ENCODE assay signal across 27 cellular contexts in the genomic region with DNA sequence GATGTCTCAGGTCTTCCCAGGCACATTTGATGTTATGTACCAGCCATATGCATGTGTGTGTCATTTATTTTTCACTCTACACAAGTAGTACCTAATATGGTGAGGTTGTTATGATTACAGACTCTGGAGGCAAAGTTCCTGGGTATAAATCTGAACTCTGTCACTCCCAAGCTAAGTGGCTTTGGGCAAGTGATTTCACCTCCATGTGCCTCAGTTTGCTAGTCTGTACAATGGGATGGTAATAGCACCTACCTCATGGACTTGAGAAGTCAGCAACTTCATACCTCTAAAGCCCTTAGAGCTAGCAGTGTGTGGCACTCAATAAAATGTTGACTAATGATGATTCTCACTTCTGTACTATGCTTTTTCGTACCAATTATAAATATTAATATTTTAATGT. TPM values are rescaled to one million over a fixed set of nuclear protein-coding genes. Genes with fewer than 3 reads are reported as not detected.
A peak's percentile ranks its signal among the peaks of the same experiment; 100 is the strongest.
DNase-seq lines count a peak whose midpoint lies in the region; ATAC-seq, FAIRE-seq and TF ChIP-seq lines count a peak whose summit lies in the region.
"Had no signal": no experiment of that assay in that cellular context is flagged by ENCODE, and none has a peak within 500 bp of the region (broad histone marks: within the 10 kb centered on the region; RNA-seq: fewer than 3 reads in every experiment).

No MANE protein-coding gene starts in this region.

- intact Hi-C loops in mammary epithelial cell (cut with micrococcal nuclease), result loop anchor here (10.0 kb wide), 1 partner anchor 337 kb away; no protein-coding TSS in a partner anchor
- intact Hi-C loops in breast epithelium (cut with DNase I; ENCODE audit: low total_unique reads), result loop anchor here (10.0 kb wide), 1 partner anchor 87 kb away; no protein-coding TSS in a partner anchor
- intact Hi-C loops in K562 (cut with micrococcal nuclease), result loop anchor here (2.0 kb wide), 1 partner anchor 33 kb away; no protein-coding TSS in a partner anchor

- POLR2A ChIA-PET in A549 (lab: Yijun Ruan, JAX) (interaction anchor here (1.2 kb wide), 1 partner anchor 27 kb away, joined by 5 read pairs; no protein-coding TSS in a partner anchor), K562 (lab: Yijun Ruan, JAX) (no interaction called here)

- H3K4me3 ChIP-seq in mammary epithelial cell (replicated peaks in 1 of 3; ENCODE audit: insufficient read depth in 1 of 3, low read depth in 2 of 3, low read length in 3 of 3), result no peak overlapping the region
- no peak overlapping the region for H3K4me3 ChIP-seq in breast epithelium
- no peak overlapping the region for H3K4me3 ChIP-seq in A549
- no peak overlapping the region for H3K4me3 ChIP-seq in K562
- H3K4me3 ChIP-seq: BLaER1, GM12878 had no signal

- H3K79me2 ChIP-seq in mammary epithelial cell (ENCODE audit: insufficient read depth, low read length), result no peaks in the 10 kb centered on the region
- no peaks in the 10 kb centered on the region for H3K79me2 ChIP-seq in K562 (ENCODE audit: control insufficient read depth, insufficient read depth, low read length)

- in situ Hi-C loops in mammary epithelial cell (cut with MboI; ENCODE audit: low sequenced_read_pairs in 2 of 2) (loop anchor here (5.0 to 25.0 kb wide), 3 partner anchors 89 to 427 kb away; a partner anchor contains a TSS), K562 (cut with MboI) (loop anchor here (5.0 to 25.0 kb wide), 3 partner anchors 89 to 419 kb away; a partner anchor contains a TSS)

- H3K4me1 ChIP-seq in mammary epithelial cell (ENCODE audit: insufficient read depth, low read length) (no peaks in the 10 kb centered on the region), breast epithelium (no peaks in the 10 kb centered on the region), A549 (0 out of 3 replicates have a peak, but pooled peaks cover 4% of the 10 kb centered on the region), K562 (replicated peaks in 1 of 2; ENCODE audit: control insufficient read depth in 2 of 2, insufficient read depth in 2 of 2, low read length in 2 of 2) (peaks cover 6 to 33% of the 10 kb centered on the region in 2 experiments; a peak in 4 of 5 replicates)
- H3K4me1 ChIP-seq: BE2C had no signal

- H3K9ac ChIP-seq in mammary epithelial cell (ENCODE audit: insufficient read depth, low read length), result no peak overlapping the region
- H3K9ac ChIP-seq in K562 (ENCODE audit: insufficient read depth in 1 of 2, low read depth in 2 of 2, low read length in 2 of 2), result no peak overlapping the region
- H3K9ac ChIP-seq: BLaER1 had no signal

- no peak overlapping the region for H3K27ac ChIP-seq in mammary epithelial cell (ENCODE audit: insufficient read depth, low read depth, low read length)
- H3K27ac ChIP-seq in breast epithelium, result no peak overlapping the region
- no peak overlapping the region for H3K27ac ChIP-seq in A549
- no peak overlapping the region for H3K27ac ChIP-seq in K562 (ENCODE audit: extremely low read depth, low read depth, low read length)
- no peak overlapping the region for H3K27ac ChIP-seq in caudate nucleus (ENCODE audit: low read depth, low read length)
- H3K27ac ChIP-seq: 22Rv1, BLaER1 had no signal

- DNase-seq in mammary epithelial cell, result no peak
- DNase-seq in breast epithelium (ENCODE audit: low spot score in 2 of 2), result no peak
- DNase-seq in A549 (ENCODE audit: low read depth in 1 of 2, low spot score in 1 of 2), result no peak
- no peak for DNase-seq in K562 (ENCODE audit: extremely low read depth in 1 of 4, low spot score in 3 of 4)
- no peak for DNase-seq in caudate nucleus (lab: John Stamatoyannopoulos, UW)
- DNase-seq: ACHN; BE2C; C1 segment of cervical spinal cord; CD4-positive, alpha-beta memory T cell; CD4-positive, CD25-positive, alpha-beta regulatory T cell; CD8-positive, alpha-beta memory T cell; COR-L47; DMS 273 treated with DMSO at 0.1 percent for 48 hours; DMS153; DMS53; DMS79; DND-41; EL; GDM1 had no signal

- H4K20me1 ChIP-seq in mammary epithelial cell (ENCODE audit: insufficient read depth, low read length) (no peaks in the 10 kb centered on the region), K562 (replicated peaks; ENCODE audit: control insufficient read depth, insufficient read depth, low read length) (no peaks in the 10 kb centered on the region)
- H4K20me1 ChIP-seq: BLaER1 had no signal

- TF ChIP-seq POLR2A in breast epithelium (IDR thresholded peaks at IDR 0.05), result no peak
- TF ChIP-seq POLR2A in A549 (IDR thresholded peaks at IDR 0.05; ENCODE audit: low read length), result no peak
- TF ChIP-seq POLR2A in K562 (conservative IDR thresholded peaks at IDR 0.05), result no peak

- dilution Hi-C loops in mammary epithelial cell (cut with HindIII; ENCODE audit: low sequenced_read_pairs), result no loop called here

- H3K27me3 ChIP-seq in mammary epithelial cell (ENCODE audit: insufficient read depth, low read length) (no peaks in the 10 kb centered on the region), breast epithelium (no peaks in the 10 kb centered on the region), K562 (ENCODE audit: control insufficient read depth in 2 of 2, insufficient read depth in 2 of 2, low read length in 2 of 2) (no peaks in the 10 kb centered on the region)
- H3K27me3 ChIP-seq: BE2C, BLaER1 had no signal

- H3K4me2 ChIP-seq in mammary epithelial cell (ENCODE audit: insufficient read depth, low read depth, low read length) (no peak overlapping the region), A549 (no peak overlapping the region), K562 (ENCODE audit: insufficient read depth, low read length) (no peak overlapping the region)
- H3K4me2 ChIP-seq: BLaER1 had no signal

- TSS peak; percentile 25 for BruUV-seq in mammary epithelial cell (replicated peaks; lab: Mats Ljungman, UMichigan)
- no TSS peak for BruUV-seq in K562 (replicated peaks; lab: Mats Ljungman, UMichigan)

- CTCF ChIA-PET in mammary epithelial cell (lab: Charles Lee; ENCODE audit: low non-redundant PET) (no interaction called here), A549 (lab: Yijun Ruan, JAX) (interaction anchor here (1.0 to 20.5 kb wide), 9 partner anchors 12 to 429 kb away, joined by 3 to 1052 read pairs (median 8); a partner anchor contains a TSS), K562 (lab: Yijun Ruan, JAX; ENCODE audit: low intra/inter-chr PET ratio) (no interaction called here)

- ATAC-seq in A549, result no peak
- no peak for ATAC-seq in K562
- no peak for ATAC-seq in GM21619 (IDR thresholded peaks at IDR 0.05; ENCODE audit: unreplicated experiment)
- ATAC-seq: GM12878 had no signal

- FAIRE-seq in A549 (lab: Jason Lieb, UNC), result peak; percentile 96
- FAIRE-seq in K562 (lab: Jason Lieb, UNC), result no peak
- FAIRE-seq: GM12878, GM12892, GM18507 had no signal

- TF ChIP-seq RAD21 in A549 (conservative IDR thresholded peaks at IDR 0.05 in 1 of 2, IDR thresholded peaks at IDR 0.05 in 1 of 2), result no peak
- TF ChIP-seq RAD21 in K562 (CRISPR knock-in tag; conservative IDR thresholded peaks at IDR 0.05 in 1 of 2, IDR thresholded peaks at IDR 0.05 in 1 of 2), result no peak

- TF ChIP-seq EP300 in A549 (IDR thresholded peaks at IDR 0.05) (no peak), K562 (IDR thresholded peaks at IDR 0.05; ENCODE audit: low read length) (no peak)

- TF ChIP-seq CTCF in mammary epithelial cell (conservative IDR thresholded peaks at IDR 0.05 in 1 of 2, IDR thresholded peaks at IDR 0.05 in 1 of 2; ENCODE audit: extremely low read depth in 1 of 2, insufficient read depth in 1 of 2, low read depth in 1 of 2, low read length in 2 of 2), result no peak
- TF ChIP-seq CTCF in breast epithelium (IDR thresholded peaks at IDR 0.05), result no peak
- TF ChIP-seq CTCF in A549 (IDR thresholded peaks at IDR 0.05), result no peak
- no peak for TF ChIP-seq CTCF in K562 (IDR thresholded peaks at IDR 0.05 in 2 of 3, conservative IDR thresholded peaks at IDR 0.05 in 1 of 3; ENCODE audit: insufficient read depth in 2 of 3, low read depth in 1 of 3, low read length in 3 of 3)

- H2AFZ ChIP-seq in mammary epithelial cell (ENCODE audit: low read depth, low read length), result no peak overlapping the region
- H2AFZ ChIP-seq in K562 (ENCODE audit: low read depth, low read length), result no peak overlapping the region

- H3K9me3 ChIP-seq in mammary epithelial cell (replicated peaks; ENCODE audit: insufficient read depth, low read length) (no peaks in the 10 kb centered on the region), breast epithelium (no peaks in the 10 kb centered on the region), A549 (no peaks in the 10 kb centered on the region), K562 (replicated peaks; ENCODE audit: control insufficient read depth, insufficient read depth, low read depth, low read length) (no peaks in the 10 kb centered on the region)
- H3K9me3 ChIP-seq: BE2C, BLaER1 had no signal

- 100% methylated on average over 1 of the region's 1 CpG for WGBS in mammary epithelial cell (ENCODE audit: low coverage, missing lambda C conversion rate)
- WGBS in A549 (ENCODE audit: missing lambda C conversion rate), result 64% methylated on average over 1 of the region's 1 CpG
- 68% methylated on average over 1 of the region's 1 CpG for WGBS in K562 (ENCODE audit: insufficient coverage, low coverage, missing lambda C conversion rate)

- H3K36me3 ChIP-seq in mammary epithelial cell (ENCODE audit: insufficient read depth, low read length), result peaks cover 16% of the 10 kb centered on the region
- H3K36me3 ChIP-seq in breast epithelium, result no peaks in the 10 kb centered on the region
- H3K36me3 ChIP-seq in K562 (ENCODE audit: control insufficient read depth, insufficient read depth, low read length), result no peaks in the 10 kb centered on the region
- H3K36me3 ChIP-seq: BE2C had no signal

- no peaks in the 10 kb centered on the region for H3K9me1 ChIP-seq in K562 (ENCODE audit: control insufficient read depth, insufficient read depth, low read length)

RNA-seq across cellular contexts. Expression of a gene that starts 3.9 kb away (rescaled TPM):
- 1 to 10 TPM in 1 of 2 donors, under 1 TPM in 1; 0.83 to 2.8 TPM for total RNA-seq in mammary epithelial cell
- polyA plus RNA-seq in mammary epithelial cell, result 0.96 TPM
- polyA minus RNA-seq in mammary epithelial cell, result not detected
- 1 to 10 TPM; 6.4 to 7.8 (median 6.9) TPM for total RNA-seq in breast epithelium
- 1.4 and 1.7 TPM in 2 replicates for polyA plus RNA-seq in A549 (2011; rRNA removed)
- polyA plus RNA-seq in A549 (2012; cell fraction: cytosol; rRNA removed), result 0.89 and 0.96 TPM in 2 replicates
- 3.0 and 4.6 TPM in 2 replicates for polyA plus RNA-seq in A549 (2012; cell fraction: nucleus; rRNA removed)
- 0.62 to 1.4 TPM (median 0.80 TPM) in 3 replicates for polyA plus RNA-seq in A549 (2017; fragmentation: RNase III; extraction: RNeasy Plus Mini Kit Qiagen cat#74134 plus additional on column Dnase treatment)
- 3.0 and 3.4 TPM in 2 replicates for polyA minus RNA-seq in A549 (2011; rRNA and poly(A)+ RNA removed)
- total RNA-seq in K562 (2011; cell fraction: chromatin; rRNA removed; ENCODE audit: low replicate concordance), result 13.9 and 31.7 TPM in 2 replicates
- 19.7 and 20.7 TPM in 2 replicates for total RNA-seq in K562 (2011; cell fraction: nucleolus; rRNA removed)
- total RNA-seq in K562 (2011; cell fraction: nucleoplasm; rRNA removed), result 21.0 and 26.9 TPM in 2 replicates
- 0.37 TPM in 1 of 2 replicates, not detected in the other for total RNA-seq in K562 (2014; rRNA removed)
- total RNA-seq in K562 (2014; rRNA removed; fragmentation: Illumina TruSeq; extraction: Trizol), result 0.41 and 0.58 TPM in 2 replicates
- total RNA-seq in K562 (2015; rRNA removed; fragmentation: Illumina TruSeq; extraction: Trizol), result 0.72 and 0.76 TPM in 2 replicates
- total RNA-seq in K562 (2021), result 1.8 and 2.2 TPM in 2 replicates
- 0.56 and 1.0 TPM in 2 replicates for polyA plus RNA-seq in K562 (2011; rRNA removed)
- 0.27 and 0.46 TPM in 2 replicates for polyA plus RNA-seq in K562 (2011; cell fraction: cytosol; rRNA removed)
- polyA plus RNA-seq in K562 (2011; cell fraction: nucleus; rRNA removed), result 3.2 and 3.3 TPM in 2 replicates
- polyA plus RNA-seq in K562 (2012), result 0.55 and 0.90 TPM in 2 replicates
- 0.15 and 0.30 TPM in 2 replicates for polyA plus RNA-seq in K562 (2014; fragmentation: Illumina TruSeq; extraction: Trizol)
- polyA plus RNA-seq in K562 (2014; fragmentation: Nextera tagmentation; extraction: Ambion mirVana), result under 1 TPM in 1 of 2 experiments, not detected in 1; 0.07 TPM
- polyA plus RNA-seq in K562 (2014; rRNA removed), result 0.97 and 1.1 TPM in 2 replicates
- polyA minus RNA-seq in K562 (2011; rRNA and poly(A)+ RNA removed), result 1.3 and 1.6 TPM in 2 replicates
- 0.95 and 1.5 TPM in 2 replicates for polyA minus RNA-seq in K562 (2011; cell fraction: cytosol; rRNA and poly(A)+ RNA removed)
- 3.6 and 4.6 TPM in 2 replicates for polyA minus RNA-seq in K562 (2011; cell fraction: nucleus; rRNA and poly(A)+ RNA removed)

RNA-seq across cellular contexts. Expression of a gene that starts 12.1 kb away (rescaled TPM):
- total RNA-seq in mammary epithelial cell (10 to 100 TPM; 14.2 to 46.6 TPM), breast epithelium (1 to 10 TPM; 3.5 to 5.1 (median 3.6) TPM), K562 (2014; rRNA removed) (0.05 and 0.12 TPM in 2 replicates), K562 (2014; rRNA removed; fragmentation: Illumina TruSeq; extraction: Trizol) (0.06 and 0.15 TPM in 2 replicates), K562 (2015; rRNA removed; fragmentation: Illumina TruSeq; extraction: Trizol) (0.04 and 0.07 TPM in 2 replicates), K562 (2021) (0.18 and 0.31 TPM in 2 replicates)
- polyA plus RNA-seq in mammary epithelial cell (17.8 TPM), A549 (2011; rRNA removed) (2.8 and 3.8 TPM in 2 replicates), A549 (2017; fragmentation: RNase III; extraction: RNeasy Plus Mini Kit Qiagen cat#74134 plus additional on column Dnase treatment) (2.4 to 2.8 TPM (median 2.4 TPM) in 3 replicates), K562 (2011; rRNA removed) (0.07 and 0.16 TPM in 2 replicates), K562 (2014; fragmentation: Illumina TruSeq; extraction: Trizol) (0.08 and 0.42 TPM in 2 replicates), K562 (2014; fragmentation: Nextera tagmentation; extraction: Ambion mirVana) (under 1 TPM; 0.24 to 0.27 TPM), K562 (2014; rRNA removed) (0.07 and 0.08 TPM in 2 replicates)
- polyA minus RNA-seq in mammary epithelial cell, result 3.0 TPM
- 1.4 and 2.6 TPM in 2 replicates for polyA plus RNA-seq in A549 (2012; cell fraction: cytosol; rRNA removed)
- 2.2 and 3.9 TPM in 2 replicates for polyA plus RNA-seq in A549 (2012; cell fraction: nucleus; rRNA removed)
- 1.4 and 2.1 TPM in 2 replicates for polyA minus RNA-seq in A549 (2011; rRNA and poly(A)+ RNA removed)
- total RNA-seq in K562 (2011; cell fraction: chromatin; rRNA removed; ENCODE audit: low replicate concordance), result 0.18 and 0.90 TPM in 2 replicates
- total RNA-seq in K562 (2011; cell fraction: nucleolus; rRNA removed), result 0.17 and 0.92 TPM in 2 replicates
- 0.29 and 1.1 TPM in 2 replicates for total RNA-seq in K562 (2011; cell fraction: nucleoplasm; rRNA removed)
- polyA plus RNA-seq in K562 (2011; cell fraction: cytosol; rRNA removed), result 0.07 and 0.25 TPM in 2 replicates
- polyA plus RNA-seq in K562 (2011; cell fraction: nucleus; rRNA removed), result 0.10 TPM in 2 replicates
- 0.20 and 0.47 TPM in 2 replicates for polyA plus RNA-seq in K562 (2012)
- polyA minus RNA-seq in K562 (2011; rRNA and poly(A)+ RNA removed), result 0.07 and 0.09 TPM in 2 replicates
- polyA minus RNA-seq in K562 (2011; cell fraction: cytosol; rRNA and poly(A)+ RNA removed), result not detected in 2 replicates
- under 0.01 and 0.11 TPM in 2 replicates for polyA minus RNA-seq in K562 (2011; cell fraction: nucleus; rRNA and poly(A)+ RNA removed)
- total RNA-seq: A673 had no signal

RNA-seq across cellular contexts. Expression of a gene that starts 16.0 kb away (rescaled TPM):
- total RNA-seq in mammary epithelial cell, result 10 to 100 TPM; 43.8 to 74.7 TPM
- polyA plus RNA-seq in mammary epithelial cell, result 44.8 TPM
- 20.7 TPM for polyA minus RNA-seq in mammary epithelial cell
- 10 to 100 TPM; 20.5 to 28.8 (median 27.7) TPM for total RNA-seq in breast epithelium
- 75.5 and 88.1 TPM in 2 replicates for polyA plus RNA-seq in A549 (2011; rRNA removed)
- polyA plus RNA-seq in A549 (2012; cell fraction: cytosol; rRNA removed), result 225 and 320 TPM in 2 replicates
- polyA plus RNA-seq in A549 (2012; cell fraction: nucleus; rRNA removed), result 303 and 382 TPM in 2 replicates
- polyA plus RNA-seq in A549 (2017; fragmentation: RNase III; extraction: RNeasy Plus Mini Kit Qiagen cat#74134 plus additional on column Dnase treatment), result 87.5 to 104 TPM (median 100 TPM) in 3 replicates
- 75.2 and 83.9 TPM in 2 replicates for polyA minus RNA-seq in A549 (2011; rRNA and poly(A)+ RNA removed)
- 108 and 422 TPM in 2 replicates for total RNA-seq in K562 (2011; cell fraction: chromatin; rRNA removed; ENCODE audit: low replicate concordance)
- total RNA-seq in K562 (2011; cell fraction: nucleolus; rRNA removed), result 844 and 880 TPM in 2 replicates
- 389 and 454 TPM in 2 replicates for total RNA-seq in K562 (2011; cell fraction: nucleoplasm; rRNA removed)
- 397 and 458 TPM in 2 replicates for total RNA-seq in K562 (2014; rRNA removed)
- total RNA-seq in K562 (2014; rRNA removed; fragmentation: Illumina TruSeq; extraction: Trizol), result 92.4 and 102 TPM in 2 replicates
- total RNA-seq in K562 (2015; rRNA removed; fragmentation: Illumina TruSeq; extraction: Trizol), result 213 and 217 TPM in 2 replicates
- total RNA-seq in K562 (2021), result 329 and 345 TPM in 2 replicates
- 400 and 618 TPM in 2 replicates for polyA plus RNA-seq in K562 (2011; rRNA removed)
- polyA plus RNA-seq in K562 (2011; cell fraction: cytosol; rRNA removed), result 1,022 and 1,984 TPM in 2 replicates
- polyA plus RNA-seq in K562 (2011; cell fraction: nucleus; rRNA removed), result 645 and 781 TPM in 2 replicates
- 339 and 566 TPM in 2 replicates for polyA plus RNA-seq in K562 (2012)
- 323 and 490 TPM in 2 replicates for polyA plus RNA-seq in K562 (2014; fragmentation: Illumina TruSeq; extraction: Trizol)
- 10 to 100 TPM in 1 of 2 experiments, 1 to 10 TPM in 1; 8.5 to 84.7 TPM for polyA plus RNA-seq in K562 (2014; fragmentation: Nextera tagmentation; extraction: Ambion mirVana)
- polyA plus RNA-seq in K562 (2014; rRNA removed), result 586 and 617 TPM in 2 replicates
- polyA minus RNA-seq in K562 (2011; rRNA and poly(A)+ RNA removed), result 79.0 and 123 TPM in 2 replicates
- polyA minus RNA-seq in K562 (2011; cell fraction: cytosol; rRNA and poly(A)+ RNA removed), result 183 and 249 TPM in 2 replicates
- polyA minus RNA-seq in K562 (2011; cell fraction: nucleus; rRNA and poly(A)+ RNA removed), result 64.5 and 82.9 TPM in 2 replicates

RNA-seq across cellular contexts. Expression of a gene that starts 27.7 kb away (rescaled TPM):
- total RNA-seq in mammary epithelial cell (100 to 1,000 TPM in 1 of 2 donors, 10 to 100 TPM in 1; 39.7 to 162 TPM), breast epithelium (10 to 100 TPM in 2 of 3 donors, 1 to 10 TPM in 1; 3.5 to 19.3 (median 13.1) TPM), K562 (2014; rRNA removed) (not detected in 2 replicates), K562 (2014; rRNA removed; fragmentation: Illumina TruSeq; extraction: Trizol) (not detected in 2 replicates), K562 (2015; rRNA removed; fragmentation: Illumina TruSeq; extraction: Trizol) (not detected in 2 replicates), K562 (2021) (not detected in 2 replicates)
- polyA plus RNA-seq in mammary epithelial cell (445 TPM), A549 (2011; rRNA removed) (197 and 302 TPM in 2 replicates), A549 (2017; fragmentation: RNase III; extraction: RNeasy Plus Mini Kit Qiagen cat#74134 plus additional on column Dnase treatment) (487 to 531 TPM (median 489 TPM) in 3 replicates), K562 (2011; rRNA removed) (not detected in 2 replicates), K562 (2014; fragmentation: Illumina TruSeq; extraction: Trizol) (not detected in 2 replicates), K562 (2014; fragmentation: Nextera tagmentation; extraction: Ambion mirVana) (not detected), K562 (2014; rRNA removed) (3.2 TPM in 1 of 2 replicates, not detected in the other)
- polyA minus RNA-seq in mammary epithelial cell, result 5.5 TPM
- 1,004 and 1,085 TPM in 2 replicates for polyA plus RNA-seq in A549 (2012; cell fraction: cytosol; rRNA removed)
- polyA plus RNA-seq in A549 (2012; cell fraction: nucleus; rRNA removed), result 520 and 541 TPM in 2 replicates
- 17.0 and 21.4 TPM in 2 replicates for polyA minus RNA-seq in A549 (2011; rRNA and poly(A)+ RNA removed)
- total RNA-seq in K562 (2011; cell fraction: chromatin; rRNA removed; ENCODE audit: low replicate concordance), result not detected in 2 replicates
- total RNA-seq in K562 (2011; cell fraction: nucleolus; rRNA removed), result not detected in 2 replicates
- not detected in 2 replicates for total RNA-seq in K562 (2011; cell fraction: nucleoplasm; rRNA removed)
- 0.57 TPM in 1 of 2 replicates, not detected in the other for polyA plus RNA-seq in K562 (2011; cell fraction: cytosol; rRNA removed)
- not detected in 2 replicates for polyA plus RNA-seq in K562 (2011; cell fraction: nucleus; rRNA removed)
- 0.29 TPM in 1 of 2 replicates, not detected in the other for polyA plus RNA-seq in K562 (2012)
- not detected in 2 replicates for polyA minus RNA-seq in K562 (2011; rRNA and poly(A)+ RNA removed)
- not detected in 2 replicates for polyA minus RNA-seq in K562 (2011; cell fraction: cytosol; rRNA and poly(A)+ RNA removed)
- 0.81 TPM in 1 of 2 replicates, not detected in the other for polyA minus RNA-seq in K562 (2011; cell fraction: nucleus; rRNA and poly(A)+ RNA removed)
- total RNA-seq: A673; CD4-positive, alpha-beta memory T cell; CD4-positive, CD25-positive, alpha-beta regulatory T cell; CD8-positive, alpha-beta memory T cell; G401 had no signal
- polyA plus RNA-seq: CD4-positive, alpha-beta memory T cell; CD4-positive, CD25-positive, alpha-beta regulatory T cell had no signal

RNA-seq across cellular contexts. Expression of a gene that starts 42.6 kb away (rescaled TPM):
- 100 to 1,000 TPM; 247 to 401 TPM for total RNA-seq in mammary epithelial cell
- 458 TPM for polyA plus RNA-seq in mammary epithelial cell
- 202 TPM for polyA minus RNA-seq in mammary epithelial cell
- 100 to 1,000 TPM; 203 to 598 (median 218) TPM for total RNA-seq in breast epithelium
- polyA plus RNA-seq in A549 (2011; rRNA removed), result 437 and 469 TPM in 2 replicates
- 941 and 1,147 TPM in 2 replicates for polyA plus RNA-seq in A549 (2012; cell fraction: cytosol; rRNA removed)
- 541 and 764 TPM in 2 replicates for polyA plus RNA-seq in A549 (2012; cell fraction: nucleus; rRNA removed)
- polyA plus RNA-seq in A549 (2017; fragmentation: RNase III; extraction: RNeasy Plus Mini Kit Qiagen cat#74134 plus additional on column Dnase treatment), result 456 to 462 TPM (median 458 TPM) in 3 replicates
- 402 and 496 TPM in 2 replicates for polyA minus RNA-seq in A549 (2011; rRNA and poly(A)+ RNA removed)
- 76.7 and 164 TPM in 2 replicates for total RNA-seq in K562 (2011; cell fraction: chromatin; rRNA removed; ENCODE audit: low replicate concordance)
- total RNA-seq in K562 (2011; cell fraction: nucleolus; rRNA removed), result 169 and 187 TPM in 2 replicates
- total RNA-seq in K562 (2011; cell fraction: nucleoplasm; rRNA removed), result 126 and 134 TPM in 2 replicates
- 379 and 498 TPM in 2 replicates for total RNA-seq in K562 (2014; rRNA removed)
- 222 and 257 TPM in 2 replicates for total RNA-seq in K562 (2014; rRNA removed; fragmentation: Illumina TruSeq; extraction: Trizol)
- total RNA-seq in K562 (2015; rRNA removed; fragmentation: Illumina TruSeq; extraction: Trizol), result 315 and 317 TPM in 2 replicates
- 304 and 317 TPM in 2 replicates for total RNA-seq in K562 (2021)
- 561 and 583 TPM in 2 replicates for polyA plus RNA-seq in K562 (2011; rRNA removed)
- polyA plus RNA-seq in K562 (2011; cell fraction: cytosol; rRNA removed), result 760 and 1,382 TPM in 2 replicates
- polyA plus RNA-seq in K562 (2011; cell fraction: nucleus; rRNA removed), result 215 and 238 TPM in 2 replicates
- 347 and 565 TPM in 2 replicates for polyA plus RNA-seq in K562 (2012)
- polyA plus RNA-seq in K562 (2014; fragmentation: Illumina TruSeq; extraction: Trizol), result 377 and 397 TPM in 2 replicates
- polyA plus RNA-seq in K562 (2014; fragmentation: Nextera tagmentation; extraction: Ambion mirVana), result 100 to 1,000 TPM; 130 to 244 TPM
- polyA plus RNA-seq in K562 (2014; rRNA removed), result 372 and 502 TPM in 2 replicates
- 222 and 326 TPM in 2 replicates for polyA minus RNA-seq in K562 (2011; rRNA and poly(A)+ RNA removed)
- polyA minus RNA-seq in K562 (2011; cell fraction: cytosol; rRNA and poly(A)+ RNA removed), result 135 and 197 TPM in 2 replicates
- polyA minus RNA-seq in K562 (2011; cell fraction: nucleus; rRNA and poly(A)+ RNA removed), result 64.9 and 72.1 TPM in 2 replicates
